In genomic region chr11:96309001-96309642, GRCh38 we compare ENCODE assay signal across 16 cellular contexts. TPM values are rescaled to one million over a fixed set of nuclear protein-coding genes. Genes with fewer than 3 reads are reported as not detected.
DNase-seq lines count a peak whose midpoint lies in the region; ATAC-seq and TF ChIP-seq lines count a peak whose summit lies in the region.
"Had no signal": no experiment of that assay in that cellular context is flagged by ENCODE, and none has a peak within 500 bp of the region (broad histone marks: within the 10 kb centered on the region; RNA-seq: fewer than 3 reads in every experiment).

No MANE protein-coding gene starts in this region.

- no peaks in the 10 kb centered on the region for H3K27me3 Mint-ChIP-seq in endodermal cell (ENCODE audit: insufficient read depth)
- H3K27me3 Mint-ChIP-seq in nephron progenitor cell (ENCODE audit: low read depth, poor library complexity): no peaks in the 10 kb centered on the region
- no peaks in the 10 kb centered on the region for H3K27me3 Mint-ChIP-seq in activated CD8-positive, alpha-beta T cell treated with anti-CD3 and anti-CD28 coated beads for 36 hours
- no peaks in the 10 kb centered on the region for H3K27me3 Mint-ChIP-seq in stimulated activated naive B cell treated with anti-CD40 and anti-IgM and Interleukin-4, amounts not matched to agents 10 μg/mL and 1 μg/mL and 100 μg/mL, for 72 hours
- H3K27me3 Mint-ChIP-seq: activated B cell treated with CpG ODN at 0.5 μM for 24 hours; activated naive CD8-positive, alpha-beta T cell treated with anti-CD3 and anti-CD28 coated beads, Interleukin-2, amount 10 ng/mL, durations not matched to agents 7 days and 5 days had no signal

- POLR2A ChIA-PET in PC-3 (lab: Charles Lee; ENCODE audit: unreplicated experiment): interaction anchor here (0.9 kb wide), 1 partner anchor 80 kb away, joined by 7 read pairs; the partner anchor contains the start of genes CCDC82 and JRKL
- POLR2A ChIA-PET in activated CD8-positive, alpha-beta T cell treated with anti-CD3 and anti-CD28 coated beads for 36 hours (lab: Charles Lee): interaction anchor here (0.7 to 1.8 kb wide), 3 partner anchors 10 to 33 kb away, joined by 3 to 7 read pairs (median 5); no protein-coding TSS in a partner anchor

- H3F3A ChIP-seq in PC-3 (ENCODE audit: low read length, unreplicated experiment) (peaks cover 14% of the 10 kb centered on the region), MM.1S (ENCODE audit: insufficient read depth, low read length) (no peaks in the 10 kb centered on the region)

- H3K79me2 ChIP-seq in PC-3 (ENCODE audit: low read length): peaks cover 67% of the 10 kb centered on the region
- H3K79me2 ChIP-seq in MM.1S (ENCODE audit: low read length): peaks cover 91% of the 10 kb centered on the region
- H3K79me2 ChIP-seq: parathyroid adenoma had no signal

- no peak overlapping the region for H3K4me3 ChIP-seq in PC-3 (ENCODE audit: low read length)
- no peak overlapping the region for H3K4me3 ChIP-seq in endodermal cell (ENCODE audit: low read length)
- no peak overlapping the region for H3K4me3 ChIP-seq in MM.1S (ENCODE audit: low read length)
- H3K4me3 ChIP-seq: thoracic aorta had no signal

- no TSS peak for BruUV-seq in PC-3 (replicated peaks; lab: Mats Ljungman, UMichigan)

- H2AFZ ChIP-seq in PC-3 (ENCODE audit: low read length): no peak overlapping the region
- no peak overlapping the region for H2AFZ ChIP-seq in MM.1S (ENCODE audit: low read length)
- H2AFZ ChIP-seq: parathyroid adenoma had no signal

- H3K9me3 ChIP-seq in PC-3 (ENCODE audit: low read length) (no peaks in the 10 kb centered on the region), endodermal cell (ENCODE audit: control insufficient read depth, low read length) (no peaks in the 10 kb centered on the region), MM.1S (replicated peaks; ENCODE audit: insufficient read depth, low read length) (no peaks in the 10 kb centered on the region)
- H3K9me3 ChIP-seq: thoracic aorta had no signal

- peaks cover 38% of the 10 kb centered on the region for H3K4me1 Mint-ChIP-seq in endodermal cell
- H3K4me1 Mint-ChIP-seq in nephron progenitor cell: peaks cover 45% of the 10 kb centered on the region
- peaks cover 83% of the 10 kb centered on the region for H3K4me1 Mint-ChIP-seq in activated CD8-positive, alpha-beta T cell treated with anti-CD3 and anti-CD28 coated beads for 36 hours (ENCODE audit: low read depth)
- H3K4me1 Mint-ChIP-seq in stimulated activated naive B cell treated with anti-CD40 and anti-IgM and Interleukin-4, amounts not matched to agents 10 μg/mL and 1 μg/mL and 100 μg/mL, for 72 hours: peaks cover 22 to 48% of the 10 kb centered on the region in 2 donors

- no peak for ATAC-seq in PC-3
- no peak for ATAC-seq in activated CD8-positive, alpha-beta T cell treated with anti-CD3 and anti-CD28 coated beads for 36 hours
- ATAC-seq in stimulated activated naive B cell treated with anti-CD40 and anti-IgM and Interleukin-4, amounts not matched to agents 10 μg/mL and 1 μg/mL and 100 μg/mL, for 72 hours (replicated peaks): no peak

- H3K27ac Mint-ChIP-seq in endodermal cell (peak overlapping the region; percentile 15), nephron progenitor cell (peak overlapping the region; percentile 57)
- H3K27ac Mint-ChIP-seq in activated CD8-positive, alpha-beta T cell treated with anti-CD3 and anti-CD28 coated beads for 36 hours: no peak overlapping the region
- H3K27ac Mint-ChIP-seq in stimulated activated naive B cell treated with anti-CD40 and anti-IgM and Interleukin-4, amounts not matched to agents 10 μg/mL and 1 μg/mL and 100 μg/mL, for 72 hours: no peak overlapping the region
- H3K27ac Mint-ChIP-seq: activated B cell treated with CpG ODN at 0.5 μM for 24 hours; activated naive CD8-positive, alpha-beta T cell treated with anti-CD3 and anti-CD28 coated beads, Interleukin-2, amount 10 ng/mL, durations not matched to agents 7 days and 5 days had no signal

- H4K20me1 ChIP-seq in PC-3 (ENCODE audit: low read length) (no peaks in the 10 kb centered on the region), MM.1S (ENCODE audit: insufficient read depth, low read length) (no peaks in the 10 kb centered on the region; the same call in 1 of the 2 replicates)

- H3K9ac ChIP-seq in PC-3 (ENCODE audit: low read length) (no peak overlapping the region), endodermal cell (ENCODE audit: extremely low read depth, low read length, poor library complexity, severe bottlenecking) (no peak overlapping the region), MM.1S (ENCODE audit: low read length) (no peak overlapping the region)
- H3K9ac ChIP-seq: parathyroid adenoma had no signal

- intact Hi-C loops in PC-3 (cut with micrococcal nuclease): no loop called here
- intact Hi-C loops in activated CD8-positive, alpha-beta T cell treated with anti-CD3 and anti-CD28 coated beads for 36 hours (cut with micrococcal nuclease): no loop called here

- H3K9me3 Mint-ChIP-seq in endodermal cell: no peaks in the 10 kb centered on the region
- H3K9me3 Mint-ChIP-seq in nephron progenitor cell: no peaks in the 10 kb centered on the region
- no peaks in the 10 kb centered on the region for H3K9me3 Mint-ChIP-seq in activated CD8-positive, alpha-beta T cell treated with anti-CD3 and anti-CD28 coated beads for 36 hours
- H3K9me3 Mint-ChIP-seq in stimulated activated naive B cell treated with anti-CD40 and anti-IgM and Interleukin-4, amounts not matched to agents 10 μg/mL and 1 μg/mL and 100 μg/mL, for 72 hours: no peaks in the 10 kb centered on the region
- H3K9me3 Mint-ChIP-seq: activated B cell treated with CpG ODN at 0.5 μM for 24 hours; activated naive CD8-positive, alpha-beta T cell treated with anti-CD3 and anti-CD28 coated beads, Interleukin-2, amount 10 ng/mL, durations not matched to agents 7 days and 5 days; immature natural killer cell had no signal

- DNase-seq in EL (peak; percentile 52), PC-3 (peak; percentile 65), endodermal cell (no peak), nephron progenitor cell (no peak), MM.1S (no peak), SK-N-DZ (ENCODE audit: low spot score) (no peak)
- DNase-seq in activated CD8-positive, alpha-beta T cell treated with anti-CD3 and anti-CD28 coated beads for 36 hours: no peak
- no peak for DNase-seq in stimulated activated naive B cell treated with anti-CD40 and anti-IgM and Interleukin-4, amounts not matched to agents 10 μg/mL and 1 μg/mL and 100 μg/mL, for 72 hours
- DNase-seq: activated B cell treated with CpG ODN at 0.5 μM for 24 hours; activated naive CD8-positive, alpha-beta T cell treated with anti-CD3 and anti-CD28 coated beads, Interleukin-2, amount 10 ng/mL, durations not matched to agents 7 days and 5 days; DMS153; immature natural killer cell; NCI-H2081; OCI-M1 had no signal

- H3K4me3 Mint-ChIP-seq in endodermal cell (no peak overlapping the region), nephron progenitor cell (no peak overlapping the region)
- H3K4me3 Mint-ChIP-seq in activated CD8-positive, alpha-beta T cell treated with anti-CD3 and anti-CD28 coated beads for 36 hours: no peak overlapping the region
- no peak overlapping the region for H3K4me3 Mint-ChIP-seq in stimulated activated naive B cell treated with anti-CD40 and anti-IgM and Interleukin-4, amounts not matched to agents 10 μg/mL and 1 μg/mL and 100 μg/mL, for 72 hours
- H3K4me3 Mint-ChIP-seq: activated B cell treated with CpG ODN at 0.5 μM for 24 hours; activated naive CD8-positive, alpha-beta T cell treated with anti-CD3 and anti-CD28 coated beads, Interleukin-2, amount 10 ng/mL, durations not matched to agents 7 days and 5 days; immature natural killer cell had no signal

- H3K27ac ChIP-seq in PC-3 (ENCODE audit: low read length) (peak overlapping the region; percentile 96), endodermal cell (ENCODE audit: low read depth, low read length) (peak overlapping the region; percentile 94), MM.1S (ENCODE audit: low read length) (no peak overlapping the region)

- H3K27me3 ChIP-seq in PC-3 (ENCODE audit: low read length) (no peaks in the 10 kb centered on the region), endodermal cell (ENCODE audit: control insufficient read depth, insufficient read depth, low read length, poor library complexity, severe bottlenecking) (no peaks in the 10 kb centered on the region), MM.1S (replicated peaks; ENCODE audit: insufficient read depth, low read length) (no peaks in the 10 kb centered on the region)

- peak overlapping the region; percentile 86 for H3K4me2 ChIP-seq in PC-3 (ENCODE audit: low read length)
- H3K4me2 ChIP-seq in MM.1S (ENCODE audit: low read depth, low read length): no peak overlapping the region

- H3K36me3 Mint-ChIP-seq in endodermal cell (ENCODE audit: low read depth) (no peaks in the 10 kb centered on the region), nephron progenitor cell (ENCODE audit: low read depth) (peaks cover 5% of the 10 kb centered on the region)
- H3K36me3 Mint-ChIP-seq in activated CD8-positive, alpha-beta T cell treated with anti-CD3 and anti-CD28 coated beads for 36 hours (ENCODE audit: low read depth): peaks cover 14% of the 10 kb centered on the region
- H3K36me3 Mint-ChIP-seq in stimulated activated naive B cell treated with anti-CD40 and anti-IgM and Interleukin-4, amounts not matched to agents 10 μg/mL and 1 μg/mL and 100 μg/mL, for 72 hours: peaks cover 2 to 17% of the 10 kb centered on the region in 2 donors

- CTCF ChIA-PET in PC-3 (lab: Charles Lee): no interaction called here
- CTCF ChIA-PET in activated CD8-positive, alpha-beta T cell treated with anti-CD3 and anti-CD28 coated beads for 36 hours (lab: Charles Lee): interaction anchor here (0.9 to 7.7 kb wide), 3 partner anchors 8 to 32 kb away, joined by 3 to 43 read pairs (median 3); partner anchors contain the start of gene MAML2

- TF ChIP-seq CTCF in PC-3 (conservative IDR thresholded peaks at IDR 0.05; ENCODE audit: low read depth, low read length) (no peak), endodermal cell (conservative IDR thresholded peaks at IDR 0.05) (no peak), nephron progenitor cell (IDR thresholded peaks at IDR 0.05) (no peak), MM.1S (IDR thresholded peaks at IDR 0.05; ENCODE audit: low read length) (no peak)
- TF ChIP-seq CTCF in activated CD8-positive, alpha-beta T cell treated with anti-CD3 and anti-CD28 coated beads for 36 hours (IDR thresholded peaks at IDR 0.05): no peak

- WGBS in endodermal cell (ENCODE audit: insufficient coverage in 1 of 2, insufficient read length in 1 of 2), 2 experiments: 82 to 83% methylated on average over 1 to 2 of the region's 2 CpGs

- H3K4me1 ChIP-seq in PC-3 (ENCODE audit: insufficient read depth, low read length): peaks cover 92% of the 10 kb centered on the region
- H3K4me1 ChIP-seq in endodermal cell (ENCODE audit: control insufficient read depth, insufficient read depth, low read length): peaks cover 19% of the 10 kb centered on the region
- no peaks in the 10 kb centered on the region for H3K4me1 ChIP-seq in MM.1S (ENCODE audit: low read length)

- H3K9me2 ChIP-seq in PC-3 (replicated peaks; ENCODE audit: low read length) (no peaks in the 10 kb centered on the region), MM.1S (replicated peaks; ENCODE audit: insufficient read depth, low read length) (no peaks in the 10 kb centered on the region)

- H3K36me3 ChIP-seq in PC-3 (ENCODE audit: low read depth, low read length): no peaks in the 10 kb centered on the region
- no peaks in the 10 kb centered on the region for H3K36me3 ChIP-seq in endodermal cell (ENCODE audit: control insufficient read depth, insufficient read depth, low read length)
- H3K36me3 ChIP-seq in MM.1S (replicated peaks; ENCODE audit: insufficient read depth, low read length): no peaks in the 10 kb centered on the region
- H3K36me3 ChIP-seq: thoracic aorta had no signal

RNA-seq across cellular contexts. Expression of gene MAML2, which starts 33.9 kb away (rescaled TPM):
- total RNA-seq in PC-3 (2014; rRNA removed): 10.3 and 10.9 TPM in 2 replicates
- total RNA-seq in endodermal cell: 1 to 10 TPM; 6.6 to 8.0 TPM
- polyA plus RNA-seq in endodermal cell (2013, experiment 1 of 2): 16.1 TPM
- 18.3 TPM for polyA plus RNA-seq in endodermal cell (2013, experiment 2 of 2)
- 10 to 100 TPM; 11.8 to 12.5 TPM for total RNA-seq in activated CD8-positive, alpha-beta T cell treated with anti-CD3 and anti-CD28 coated beads for 36 hours
- 4.7 and 6.4 TPM in 2 replicates for polyA plus RNA-seq in SK-N-DZ (2014; cell fraction: cytosol; rRNA removed)
- polyA plus RNA-seq in SK-N-DZ (2014; cell fraction: nucleus; rRNA removed): 3.4 and 3.5 TPM in 2 replicates

Comparison
In these comparisons a context has a peak if more than half of its experiments do, and no peak if none do; other contexts are left out.
1. DNase-seq: peak in EL (single experiment) and PC-3 (single experiment); none in endodermal cell (single experiment), nephron progenitor cell (single experiment), activated CD8-positive, alpha-beta T cell treated with anti-CD3 and anti-CD28 coated beads for 36 hours (single experiment), MM.1S (single experiment), SK-N-DZ (single experiment) and stimulated activated naive B cell treated with anti-CD40 and anti-IgM and Interleukin-4, amounts not matched to agents 10 μg/mL and 1 μg/mL and 100 μg/mL, for 72 hours (single experiment).
2. H3K27ac Mint-ChIP-seq: peak in endodermal cell (single experiment) and nephron progenitor cell (single experiment); none in activated CD8-positive, alpha-beta T cell treated with anti-CD3 and anti-CD28 coated beads for 36 hours (single experiment) and stimulated activated naive B cell treated with anti-CD40 and anti-IgM and Interleukin-4, amounts not matched to agents 10 μg/mL and 1 μg/mL and 100 μg/mL, for 72 hours (single experiment).